Comparison of ENCODE assay signal across 28 cellular contexts in genomic region chr7:74115326-74115725, GRCh38. TPM values are rescaled to one million over a fixed set of nuclear protein-coding genes. Genes with fewer than 3 reads are reported as not detected.
DNase-seq lines count a peak whose midpoint lies in the region; ATAC-seq and TF ChIP-seq lines count a peak whose summit lies in the region.
"Had no signal": no experiment of that assay in that cellular context is flagged by ENCODE, and none has a peak within 500 bp of the region (broad histone marks: within the 10 kb centered on the region; RNA-seq: fewer than 3 reads in every experiment).

No MANE protein-coding gene starts in this region.

- H4K20me1 ChIP-seq in Loucy (ENCODE audit: insufficient read depth, low read length, poor library complexity, severe bottlenecking): no peaks in the 10 kb centered on the region

- POLR2A ChIA-PET in activated CD4-positive, alpha-beta memory T cell treated with anti-CD3 and anti-CD28 coated beads, Interleukin-2, amount 10 ng/mL, durations not matched to agents 7 days and 5 days (lab: Charles Lee): interaction anchor here (1.8 kb wide), 1 partner anchor 11 kb away, joined by 4 read pairs; no protein-coding TSS in a partner anchor
- POLR2A ChIA-PET in CD4-positive, alpha-beta T cell (lab: Charles Lee): no interaction called here

- no peak overlapping the region for H3K4me2 ChIP-seq in Loucy (ENCODE audit: low read depth, low read length, poor library complexity, severe bottlenecking)

- no peaks in the 10 kb centered on the region for H3K9me3 ChIP-seq in Loucy (ENCODE audit: insufficient read depth, low read depth, low read length)
- no peaks in the 10 kb centered on the region for H3K9me3 ChIP-seq in CD4-positive, alpha-beta T cell (ENCODE audit: control insufficient read depth, low read length)
- H3K9me3 ChIP-seq: pancreas, sigmoid colon, vagina had no signal

- intact Hi-C loops in CD4-positive, alpha-beta T cell (cut with DNase I, micrococcal nuclease): no loop called here

- peaks cover 10% of the 10 kb centered on the region for H3K36me3 Mint-ChIP-seq in activated CD4-positive, alpha-beta memory T cell treated with anti-CD3 and anti-CD28 coated beads, Interleukin-2, amount 10 ng/mL, durations not matched to agents 7 days and 5 days (ENCODE audit: low read depth)
- H3K36me3 Mint-ChIP-seq in CD4-positive, alpha-beta T cell (ENCODE audit: low read depth): peaks cover 32% of the 10 kb centered on the region

- H3K79me2 ChIP-seq in Loucy (ENCODE audit: insufficient read depth, low read length): no peaks in the 10 kb centered on the region

- H2AFZ ChIP-seq in Loucy (ENCODE audit: low read length): no peak overlapping the region

- H3K27ac Mint-ChIP-seq in activated CD4-positive, alpha-beta memory T cell treated with anti-CD3 and anti-CD28 coated beads, Interleukin-2, amount 10 ng/mL, durations not matched to agents 7 days and 5 days: no peak overlapping the region
- H3K27ac Mint-ChIP-seq in CD4-positive, alpha-beta T cell: no peak overlapping the region
- H3K27ac Mint-ChIP-seq: activated CD4-positive, alpha-beta T cell treated with anti-CD3 and anti-CD28 coated beads for 36 hours; immature natural killer cell; mesothelial cell of epicardium had no signal

- H3K27me3 Mint-ChIP-seq in activated CD4-positive, alpha-beta memory T cell treated with anti-CD3 and anti-CD28 coated beads, Interleukin-2, amount 10 ng/mL, durations not matched to agents 7 days and 5 days: no peaks in the 10 kb centered on the region
- no peaks in the 10 kb centered on the region for H3K27me3 Mint-ChIP-seq in CD4-positive, alpha-beta T cell
- H3K27me3 Mint-ChIP-seq: activated CD4-positive, alpha-beta T cell treated with anti-CD3 and anti-CD28 coated beads for 36 hours; naive thymus-derived CD8-positive, alpha-beta T cell had no signal

- no peak overlapping the region for H3K9ac ChIP-seq in Loucy (ENCODE audit: low read depth, low read length, poor library complexity, severe bottlenecking)

- no peak for DNase-seq in brain microvascular endothelial cell
- no peak for DNase-seq in retinal pigment epithelial cell (ENCODE audit: low read depth)
- DNase-seq in activated CD4-positive, alpha-beta memory T cell treated with anti-CD3 and anti-CD28 coated beads, Interleukin-2, amount 10 ng/mL, durations not matched to agents 7 days and 5 days: no peak
- no peak for DNase-seq in CD4-positive, alpha-beta T cell
- DNase-seq: activated CD4-positive, alpha-beta T cell treated with anti-CD3 and anti-CD28 coated beads for 36 hours; activated naive CD4-positive, alpha-beta T cell treated with Interleukin-2 at 50 U/mL for 16 hours; activated T-cell treated with anti-CD3 and anti-CD28 coated beads, Interleukin-2, amount 50 U/mL, for 48 hours; DMS79; dorsolateral prefrontal cortex; heart right ventricle; immature natural killer cell; IMR-90; left ventricle myocardium inferior; naive thymus-derived CD8-positive, alpha-beta T cell; NCI-H1417; NCI-H2107; NCI-H524; pancreas; sigmoid colon; stimulated activated CD4-positive, alpha-beta T cell treated with anti-CD3 and anti-CD28 coated beads, Interleukin-15, amount 100 ng/mL, for 24 hours had no signal

- H3K4me1 ChIP-seq in Loucy (ENCODE audit: insufficient read depth, low read length, poor library complexity, severe bottlenecking): no peaks in the 10 kb centered on the region
- H3K4me1 ChIP-seq: heart right ventricle, left ventricle myocardium inferior, pancreas, sigmoid colon, vagina had no signal

- H3K27me3 ChIP-seq in Loucy (ENCODE audit: insufficient read depth, low read length, poor library complexity, severe bottlenecking) (no peaks in the 10 kb centered on the region), brain microvascular endothelial cell (replicated peaks) (no peaks in the 10 kb centered on the region)
- no peaks in the 10 kb centered on the region for H3K27me3 ChIP-seq in CD4-positive, alpha-beta T cell (ENCODE audit: control insufficient read depth, insufficient read depth, low read length)
- H3K27me3 ChIP-seq: cardiac muscle cell, dorsolateral prefrontal cortex, heart right ventricle, pancreas, sigmoid colon, vagina had no signal

- no peak overlapping the region for H3K4me3 Mint-ChIP-seq in activated CD4-positive, alpha-beta memory T cell treated with anti-CD3 and anti-CD28 coated beads, Interleukin-2, amount 10 ng/mL, durations not matched to agents 7 days and 5 days
- no peak overlapping the region for H3K4me3 Mint-ChIP-seq in CD4-positive, alpha-beta T cell
- H3K4me3 Mint-ChIP-seq: activated CD4-positive, alpha-beta T cell treated with anti-CD3 and anti-CD28 coated beads for 36 hours; immature natural killer cell; mesothelial cell of epicardium; naive thymus-derived CD8-positive, alpha-beta T cell had no signal

- TF ChIP-seq CTCF in GM12873 (IDR thresholded peaks at IDR 0.05; ENCODE audit: insufficient read depth, low read depth, low read length, missing control alignments): peak; percentile 14
- peak; percentile 33 for TF ChIP-seq CTCF in Loucy (conservative IDR thresholded peaks at IDR 0.05; ENCODE audit: low read length)
- TF ChIP-seq CTCF in brain microvascular endothelial cell (IDR thresholded peaks at IDR 0.05; ENCODE audit: low read depth, low read length, missing control alignments): peak; percentile 30
- peak; percentile 24 for TF ChIP-seq CTCF in retinal pigment epithelial cell (conservative IDR thresholded peaks at IDR 0.05; ENCODE audit: low read depth, low read length)
- no peak for TF ChIP-seq CTCF in CD4-positive, alpha-beta T cell (IDR thresholded peaks at IDR 0.05)

- no peaks in the 10 kb centered on the region for H3F3A ChIP-seq in Loucy (ENCODE audit: low read depth)

- CTCF ChIA-PET in activated CD4-positive, alpha-beta memory T cell treated with anti-CD3 and anti-CD28 coated beads, Interleukin-2, amount 10 ng/mL, durations not matched to agents 7 days and 5 days (lab: Charles Lee): no interaction called here
- CTCF ChIA-PET in CD4-positive, alpha-beta T cell (lab: Charles Lee): no interaction called here

- no peak overlapping the region for H3K27ac ChIP-seq in brain microvascular endothelial cell
- H3K27ac ChIP-seq in CD4-positive, alpha-beta T cell (ENCODE audit: low read depth, low read length): no peak overlapping the region
- H3K27ac ChIP-seq: cardiac muscle cell, dorsolateral prefrontal cortex, heart right ventricle, HL-60, left ventricle myocardium inferior, pancreas, sigmoid colon, vagina had no signal

- H3K4me3 ChIP-seq in Loucy (ENCODE audit: low read length, poor library complexity, severe bottlenecking) (no peak overlapping the region), brain microvascular endothelial cell (ENCODE audit: low read depth, low read length) (no peak overlapping the region), retinal pigment epithelial cell (ENCODE audit: low read length) (no peak overlapping the region)
- H3K4me3 ChIP-seq: cardiac muscle cell, dorsolateral prefrontal cortex, heart right ventricle, left ventricle myocardium inferior, pancreas, sigmoid colon, vagina had no signal

- no peaks in the 10 kb centered on the region for H3K9me3 Mint-ChIP-seq in activated CD4-positive, alpha-beta memory T cell treated with anti-CD3 and anti-CD28 coated beads, Interleukin-2, amount 10 ng/mL, durations not matched to agents 7 days and 5 days
- H3K9me3 Mint-ChIP-seq in CD4-positive, alpha-beta T cell: no peaks in the 10 kb centered on the region
- H3K9me3 Mint-ChIP-seq: naive thymus-derived CD8-positive, alpha-beta T cell had no signal

- H3K36me3 ChIP-seq in Loucy (ENCODE audit: insufficient read depth, low read length) (peaks cover 10% of the 10 kb centered on the region; the same call in 1 of the 2 replicates), brain microvascular endothelial cell (replicated peaks) (peaks cover 61% of the 10 kb centered on the region)
- H3K36me3 ChIP-seq: pancreas had no signal

- in situ Hi-C loops in brain microvascular endothelial cell (cut with HindIII; ENCODE audit: low pct_ligation_motif_present, low sequenced_read_pairs): no loop called here

- no peaks in the 10 kb centered on the region for H3K4me1 Mint-ChIP-seq in activated CD4-positive, alpha-beta memory T cell treated with anti-CD3 and anti-CD28 coated beads, Interleukin-2, amount 10 ng/mL, durations not matched to agents 7 days and 5 days
- H3K4me1 Mint-ChIP-seq in CD4-positive, alpha-beta T cell (ENCODE audit: low read depth): no peaks in the 10 kb centered on the region
- H3K4me1 Mint-ChIP-seq: activated CD4-positive, alpha-beta T cell treated with anti-CD3 and anti-CD28 coated beads for 36 hours; immature natural killer cell; mesothelial cell of epicardium; naive thymus-derived CD8-positive, alpha-beta T cell had no signal

- H3K9me2 ChIP-seq in Loucy (replicated peaks; ENCODE audit: low read depth, low read length): no peaks in the 10 kb centered on the region

- no peak for ATAC-seq in HG03135 (IDR thresholded peaks at IDR 0.05; ENCODE audit: unreplicated experiment)
- no peak for ATAC-seq in CD4-positive, alpha-beta T cell (ENCODE audit: poor library complexity)
- ATAC-seq: activated CD4-positive, alpha-beta T cell treated with anti-CD3 and anti-CD28 coated beads for 36 hours; naive thymus-derived CD8-positive, alpha-beta T cell; pancreas; Right ventricle myocardium inferior had no signal

RNA-seq across cellular contexts. Expression of gene LIMK1, which starts 31.7 kb away (rescaled TPM):
- total RNA-seq in activated CD4-positive, alpha-beta memory T cell treated with anti-CD3 and anti-CD28 coated beads, Interleukin-2, amount 10 ng/mL, durations not matched to agents 7 days and 5 days: 10 to 100 TPM; 22.5 to 26.1 TPM
- total RNA-seq in CD4-positive, alpha-beta T cell: 1 to 10 TPM; 7.8 to 8.2 TPM

RNA-seq across cellular contexts. Expression of gene EIF4H, which starts 58.8 kb away (rescaled TPM):
- total RNA-seq in activated CD4-positive, alpha-beta memory T cell treated with anti-CD3 and anti-CD28 coated beads, Interleukin-2, amount 10 ng/mL, durations not matched to agents 7 days and 5 days: 100 to 1,000 TPM; 295 to 320 TPM
- total RNA-seq in CD4-positive, alpha-beta T cell: 100 to 1,000 TPM; 311 to 316 TPM
